ENCODE assay signal across 8 cellular contexts in the genomic region with DNA sequence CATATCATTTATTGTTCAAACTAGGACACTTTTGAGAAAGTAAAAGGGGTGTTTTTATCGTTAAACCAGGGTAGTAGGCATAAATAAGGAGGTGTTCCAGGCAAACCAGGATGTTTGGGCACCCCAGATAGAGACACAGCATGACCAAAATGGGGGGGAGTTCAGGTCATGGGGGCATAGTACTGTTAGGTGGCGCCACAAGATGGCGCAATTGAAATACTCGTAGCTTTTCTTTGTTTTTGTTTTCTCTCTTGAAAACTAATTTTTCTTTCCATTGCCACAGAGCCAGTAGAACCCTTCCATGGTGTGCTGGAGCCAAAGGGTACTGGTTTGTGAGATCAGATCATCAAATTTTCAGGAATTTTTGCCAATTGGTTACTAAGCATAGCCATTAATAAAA.
DNase-seq lines count a peak whose midpoint lies in the region; ATAC-seq and TF ChIP-seq lines count a peak whose summit lies in the region.

No MANE protein-coding gene starts in this region.

- peaks cover 30% of the 10 kb centered on the region for H3K4me1 Mint-ChIP-seq in activated naive CD4-positive, alpha-beta T cell treated with anti-CD3 and anti-CD28 coated beads for 36 hours (ENCODE audit: low read depth)

- H3K4me3 Mint-ChIP-seq in activated naive CD4-positive, alpha-beta T cell treated with anti-CD3 and anti-CD28 coated beads for 36 hours, result no peak overlapping the region

- CTCF ChIA-PET in activated naive CD4-positive, alpha-beta T cell treated with anti-CD3 and anti-CD28 coated beads for 36 hours (lab: Charles Lee), result interaction anchor here (0.5 to 1.7 kb wide), 2 partner anchors 39 to 165 kb away, joined by 3 to 4 read pairs; no protein-coding TSS in a partner anchor

- H3K9me3 ChIP-seq in right atrium auricular region (peaks cover 0 to 4% of the 10 kb centered on the region in 2 donors), upper lobe of left lung (no peaks in the 10 kb centered on the region)

- H3K27ac ChIP-seq in right atrium auricular region (peak overlapping the region; percentile 37 to 67), upper lobe of left lung (no peak overlapping the region)

- DNase-seq in Right ventricle myocardium inferior (ENCODE audit: missing footprints) (no peak), cardiac septum (ENCODE audit: low spot score) (no peak), NCI-H526 treated with DMSO at 0.1 percent for 48 hours (lab: John Stamatoyannopoulos, UW) (peak; percentile 32), right atrium auricular region (ENCODE audit: low spot score) (no peak), upper lobe of left lung (no peak)
- DNase-seq in activated naive CD4-positive, alpha-beta T cell treated with anti-CD3 and anti-CD28 coated beads for 36 hours, result peak; percentile 58

- ATAC-seq in Right ventricle myocardium inferior (peak; percentile 18), upper lobe of left lung (ENCODE audit: low FRiP score in 2 of 2) (peak in 1 of 2 donors; percentile 41), HG03342 (IDR thresholded peaks at IDR 0.05; ENCODE audit: unreplicated experiment) (no peak), HG02798 (IDR thresholded peaks at IDR 0.05; ENCODE audit: poor library complexity, unreplicated experiment) (no peak)

- 36 to 40% methylated on average over 4 of the region's 4 CpGs for WGBS in upper lobe of left lung, 2 donors

- H3K36me3 ChIP-seq in right atrium auricular region (no peaks in the 10 kb centered on the region), upper lobe of left lung (no peaks in the 10 kb centered on the region)

- H3K4me3 ChIP-seq in right atrium auricular region, result no peak overlapping the region
- H3K4me3 ChIP-seq in upper lobe of left lung, result no peak overlapping the region

- H3K9me3 Mint-ChIP-seq in activated naive CD4-positive, alpha-beta T cell treated with anti-CD3 and anti-CD28 coated beads for 36 hours, result no peaks in the 10 kb centered on the region

- H3K27ac Mint-ChIP-seq in activated naive CD4-positive, alpha-beta T cell treated with anti-CD3 and anti-CD28 coated beads for 36 hours, result no peak overlapping the region

- H3K27me3 ChIP-seq in right atrium auricular region (no peaks in the 10 kb centered on the region), upper lobe of left lung (no peaks in the 10 kb centered on the region)

- no peak for TF ChIP-seq EP300 in upper lobe of left lung (IDR thresholded peaks at IDR 0.05)

- intact Hi-C loops in Right ventricle myocardium inferior (cut with DNase I), result loop anchor here (1.0 to 5.0 kb wide), 5 partner anchors 82 to 653 kb away; a partner anchor contains a TSS
- intact Hi-C loops in cardiac septum (cut with DNase I), result loop anchor here (5.0 to 10.0 kb wide), 4 partner anchors 57 to 650 kb away; no protein-coding TSS in a partner anchor
- intact Hi-C loops in activated naive CD4-positive, alpha-beta T cell treated with anti-CD3 and anti-CD28 coated beads for 36 hours (cut with micrococcal nuclease), result loop anchor here (1.0 to 5.0 kb wide), 6 partner anchors 82 to 654 kb away; a partner anchor contains a TSS

- no peaks in the 10 kb centered on the region for H3K27me3 Mint-ChIP-seq in activated naive CD4-positive, alpha-beta T cell treated with anti-CD3 and anti-CD28 coated beads for 36 hours (ENCODE audit: low read depth)

- H3K36me3 Mint-ChIP-seq in activated naive CD4-positive, alpha-beta T cell treated with anti-CD3 and anti-CD28 coated beads for 36 hours (ENCODE audit: low read depth), result no peaks in the 10 kb centered on the region

- peak in 1 of 2 donors; percentile 65 for TF ChIP-seq CTCF in right atrium auricular region (IDR thresholded peaks at IDR 0.05)
- TF ChIP-seq CTCF in upper lobe of left lung (IDR thresholded peaks at IDR 0.05), result peak in 5 of 6 experiments; percentile 32 to 47 (median 38)

- H3K4me1 ChIP-seq in right atrium auricular region (peaks cover 0 to 35% of the 10 kb centered on the region in 2 donors), upper lobe of left lung (peaks cover 3 to 12% (median 6%) of the 10 kb centered on the region in 4 donors)

- no peak for TF ChIP-seq POLR2A in upper lobe of left lung (IDR thresholded peaks at IDR 0.05)

Comparison
In these comparisons a context has a peak if more than half of its experiments do, and no peak if none do; other contexts are left out.
1. DNase-seq: peak in NCI-H526 treated with DMSO at 0.1 percent for 48 hours (single experiment) and activated naive CD4-positive, alpha-beta T cell treated with anti-CD3 and anti-CD28 coated beads for 36 hours (single experiment); none in Right ventricle myocardium inferior (single experiment), cardiac septum (single experiment), right atrium auricular region (single experiment) and upper lobe of left lung (0 of 2).
2. H3K27ac ChIP-seq: peak in right atrium auricular region (2 of 2); none in upper lobe of left lung (0 of 4).